Comparison of ENCODE assay signal across 13 cellular contexts in the genomic region with DNA sequence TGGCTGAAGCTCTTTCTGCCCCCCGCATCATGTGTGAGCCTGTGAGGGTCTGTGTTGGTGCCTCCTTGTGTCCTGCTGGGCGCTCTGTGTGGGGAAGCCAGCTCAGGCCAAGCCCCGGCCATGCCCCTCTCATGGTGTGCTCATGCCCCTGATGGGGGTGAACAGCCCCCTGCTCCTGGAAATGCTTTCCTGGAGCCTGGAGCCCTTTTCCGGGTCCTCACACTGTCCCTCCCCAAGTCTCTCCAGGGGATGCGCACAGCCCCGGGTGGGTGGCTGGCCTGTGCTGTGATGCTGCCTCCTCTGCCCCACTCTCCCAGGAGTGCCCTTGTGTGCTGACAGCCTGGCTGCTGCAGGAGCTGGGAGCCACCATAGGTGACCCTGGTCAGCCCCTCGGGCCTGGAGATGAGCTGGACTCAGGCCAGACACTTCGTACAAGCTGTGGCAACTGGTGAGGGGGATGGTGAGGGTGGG. TPM values are rescaled to one million over a fixed set of nuclear protein-coding genes. Genes with fewer than 3 reads are reported as not detected.
DNase-seq lines count a peak whose midpoint lies in the region; ATAC-seq and TF ChIP-seq lines count a peak whose summit lies in the region.
"Had no signal": no experiment of that assay in that cellular context is flagged by ENCODE, and none has a peak within 500 bp of the region (broad histone marks: within the 10 kb centered on the region; RNA-seq: fewer than 3 reads in every experiment).

No MANE protein-coding gene starts in this region.

- H3K4me1 Mint-ChIP-seq in activated T-cell treated with anti-CD3 and anti-CD28 coated beads, Interleukin-2, amount 50 U/mL, for 72 hours (ENCODE audit: low read depth): no peaks in the 10 kb centered on the region

- H3K9me3 ChIP-seq in right cardiac atrium (ENCODE audit: control insufficient read depth, low read length) (no peaks in the 10 kb centered on the region), lower lobe of right lung (no peaks in the 10 kb centered on the region), spleen (no peaks in the 10 kb centered on the region)
- H3K9me3 ChIP-seq: A549 had no signal

- peak in 2 of 3 donors; percentile 7 to 24 for DNase-seq in right cardiac atrium
- DNase-seq in cardiac septum (ENCODE audit: low spot score): no peak
- peak; percentile 32 for DNase-seq in lower lobe of right lung
- peak; percentile 69 for DNase-seq in spleen
- no peak for DNase-seq in activated T-cell treated with anti-CD3 and anti-CD28 coated beads, Interleukin-2, amount 50 U/mL, for 72 hours
- DNase-seq in DMS53 (lab: John Stamatoyannopoulos, UW): no peak
- DNase-seq in COLO829 (ENCODE audit: low spot score): no peak
- DNase-seq: CD4-positive, alpha-beta T cell; DMS79 treated with DMSO at 0.1 percent for 48 hours; EL; H7 had no signal

- no peaks in the 10 kb centered on the region for H3K36me3 Mint-ChIP-seq in activated T-cell treated with anti-CD3 and anti-CD28 coated beads, Interleukin-2, amount 50 U/mL, for 72 hours (ENCODE audit: insufficient read depth in 2 of 2)

- 66% methylated on average over 8 of the region's 8 CpGs for WGBS in right cardiac atrium
- WGBS in spleen, 5 donors: 74 to 84% (median 80%) methylated on average over 8 of the region's 8 CpGs

- H3K27me3 ChIP-seq in right cardiac atrium (ENCODE audit: control insufficient read depth, insufficient read depth): no peaks in the 10 kb centered on the region
- no peaks in the 10 kb centered on the region for H3K27me3 ChIP-seq in lower lobe of right lung (ENCODE audit: low read depth)
- H3K27me3 ChIP-seq in spleen (replicated peaks in 1 of 7): peaks cover 0 to 10% (median 0%) of the 10 kb centered on the region in 7 donors

- TF ChIP-seq CTCF in lower lobe of right lung (IDR thresholded peaks at IDR 0.05) (no peak), spleen (IDR thresholded peaks at IDR 0.05 in 8 of 11, conservative IDR thresholded peaks at IDR 0.05 in 3 of 11) (no peak)

- H3K27ac ChIP-seq in right cardiac atrium (ENCODE audit: low read length): no peak overlapping the region
- no peak overlapping the region for H3K27ac ChIP-seq in lower lobe of right lung
- H3K27ac ChIP-seq in spleen: no peak overlapping the region
- H3K27ac ChIP-seq: A549 had no signal

- no peak overlapping the region for H3K27ac Mint-ChIP-seq in activated T-cell treated with anti-CD3 and anti-CD28 coated beads, Interleukin-2, amount 50 U/mL, for 72 hours
- H3K27ac Mint-ChIP-seq: CD4-positive, alpha-beta T cell; GM23338 had no signal

- H3K36me3 ChIP-seq in lower lobe of right lung (no peaks in the 10 kb centered on the region), spleen (no peaks in the 10 kb centered on the region)

- no peaks in the 10 kb centered on the region for H3K9me3 Mint-ChIP-seq in activated T-cell treated with anti-CD3 and anti-CD28 coated beads, Interleukin-2, amount 50 U/mL, for 72 hours
- H3K9me3 Mint-ChIP-seq: CD4-positive, alpha-beta T cell; GM23338 had no signal

- no peak for TF ChIP-seq POLR2A in spleen (IDR thresholded peaks at IDR 0.05)

- H3K27me3 Mint-ChIP-seq in activated T-cell treated with anti-CD3 and anti-CD28 coated beads, Interleukin-2, amount 50 U/mL, for 72 hours (ENCODE audit: low read depth): no peaks in the 10 kb centered on the region
- H3K27me3 Mint-ChIP-seq: CD4-positive, alpha-beta T cell had no signal

- H3K4me3 Mint-ChIP-seq in activated T-cell treated with anti-CD3 and anti-CD28 coated beads, Interleukin-2, amount 50 U/mL, for 72 hours: no peak overlapping the region
- H3K4me3 Mint-ChIP-seq: CD4-positive, alpha-beta T cell; GM23338 had no signal

- no peaks in the 10 kb centered on the region for H3K4me1 ChIP-seq in right cardiac atrium (ENCODE audit: control insufficient read depth, insufficient read depth, low read length)
- H3K4me1 ChIP-seq in lower lobe of right lung: no peaks in the 10 kb centered on the region
- H3K4me1 ChIP-seq in spleen: no peaks in the 10 kb centered on the region
- H3K4me1 ChIP-seq: A549 had no signal

- intact Hi-C loops in right cardiac atrium (cut with DNase I) (no loop called here), cardiac septum (cut with DNase I) (no loop called here), lower lobe of right lung (cut with DNase I) (no loop called here), spleen (cut with DNase I; ENCODE audit: low total_unique reads) (no loop called here)

- H3K4me3 ChIP-seq in right cardiac atrium (ENCODE audit: low read length): no peak overlapping the region
- H3K4me3 ChIP-seq in lower lobe of right lung: no peak overlapping the region
- H3K4me3 ChIP-seq in spleen: no peak overlapping the region
- H3K4me3 ChIP-seq: A549, GM23338 had no signal

- no peak for ATAC-seq in right cardiac atrium
- ATAC-seq in lower lobe of right lung: no peak
- no peak for ATAC-seq in activated T-cell treated with anti-CD3 and anti-CD28 coated beads, Interleukin-2, amount 50 U/mL, for 72 hours (replicated peaks in 1 of 2)

RNA-seq across cellular contexts. Expression of a gene that starts 20.8 kb away (rescaled TPM):
- 10 to 100 TPM in 3 of 4 donors, 1 to 10 TPM in 1; 9.0 to 15.9 (median 14.2) TPM for total RNA-seq in right cardiac atrium
- polyA plus RNA-seq in right cardiac atrium: 7.8 TPM
- total RNA-seq in cardiac septum: 12.8 TPM
- total RNA-seq in lower lobe of right lung: 20.7 TPM
- 10 to 100 TPM; 19.0 to 39.8 (median 30.2) TPM for total RNA-seq in spleen
- polyA plus RNA-seq in spleen: 1 to 10 TPM; 4.4 to 9.9 (median 6.0) TPM
- 10 to 100 TPM; 31.4 to 39.0 TPM for total RNA-seq in activated T-cell treated with anti-CD3 and anti-CD28 coated beads, Interleukin-2, amount 50 U/mL, for 72 hours

RNA-seq across cellular contexts. Expression of a gene that starts 43.9 kb away (rescaled TPM):
- total RNA-seq in right cardiac atrium (10 to 100 TPM; 10.4 to 15.6 (median 11.6) TPM), cardiac septum (7.0 TPM), lower lobe of right lung (23.0 TPM), spleen (10 to 100 TPM; 25.5 to 48.5 (median 37.6) TPM)
- polyA plus RNA-seq in right cardiac atrium (6.6 TPM), spleen (10 to 100 TPM in 2 of 3 donors, 1 to 10 TPM in 1; 6.0 to 15.2 (median 12.8) TPM)
- total RNA-seq in activated T-cell treated with anti-CD3 and anti-CD28 coated beads, Interleukin-2, amount 50 U/mL, for 72 hours: under 1 TPM; 0.37 to 0.53 TPM

RNA-seq across cellular contexts. Expression of a gene that starts 56.4 kb away (rescaled TPM):
- total RNA-seq in right cardiac atrium (100 to 1,000 TPM in 1 of 4 donors, 10 to 100 TPM in 3; 53.0 to 113 (median 79.0) TPM), cardiac septum (80.2 TPM), lower lobe of right lung (17.9 TPM), spleen (10 to 100 TPM; 19.3 to 33.3 (median 28.0) TPM)
- polyA plus RNA-seq in right cardiac atrium (66.5 TPM), spleen (10 to 100 TPM; 23.0 to 35.4 (median 33.4) TPM)
- 10 to 100 TPM; 43.4 to 44.5 TPM for total RNA-seq in activated T-cell treated with anti-CD3 and anti-CD28 coated beads, Interleukin-2, amount 50 U/mL, for 72 hours

Comparison
In these comparisons a context has a peak if more than half of its experiments do, and no peak if none do; other contexts are left out.
1. DNase-seq: peak in right cardiac atrium (2 of 3), lower lobe of right lung (single experiment) and spleen (single experiment); none in cardiac septum (single experiment), activated T-cell treated with anti-CD3 and anti-CD28 coated beads, Interleukin-2, amount 50 U/mL, for 72 hours (0 of 2), DMS53 (single experiment) and COLO829 (single experiment).